8 cellular contexts compared by ENCODE assay signal in the genomic region with DNA sequence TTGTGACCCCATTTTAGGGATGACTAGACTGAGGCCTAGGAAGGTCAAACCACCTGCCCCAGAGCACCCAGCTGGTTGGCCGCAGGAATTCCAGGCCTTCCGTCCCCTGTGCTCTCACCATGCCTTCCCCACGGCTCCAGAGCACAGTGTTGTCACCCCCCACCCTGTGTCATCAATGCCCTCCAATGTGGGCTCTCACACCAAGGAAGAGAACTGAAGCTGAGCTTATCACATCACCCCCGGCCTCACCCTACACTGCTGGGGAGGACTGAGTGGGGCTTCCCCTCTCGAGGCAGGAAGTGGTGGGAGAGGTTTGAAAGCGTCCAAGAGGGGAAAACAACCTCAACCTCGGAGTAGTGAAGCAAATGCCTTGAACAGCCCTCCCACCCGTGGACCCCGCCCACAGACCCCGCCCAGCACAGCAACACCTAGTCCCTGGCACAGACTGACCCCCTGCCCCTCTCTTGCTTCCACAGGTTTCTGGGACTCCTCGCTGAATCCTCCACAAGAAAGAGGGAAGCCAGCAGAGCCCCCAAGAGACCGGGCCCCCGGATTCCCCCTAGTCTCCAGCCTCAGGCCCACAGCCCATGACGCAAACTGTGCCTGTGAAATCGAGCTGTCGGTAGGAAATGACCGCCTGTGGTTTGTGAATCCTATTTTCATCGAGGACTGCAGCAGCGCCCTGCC.
DNase-seq lines count a peak whose midpoint lies in the region; ATAC-seq and TF ChIP-seq lines count a peak whose summit lies in the region.

No MANE protein-coding gene starts in this region.

- no peak for TF ChIP-seq CTCF in esophagus squamous epithelium (IDR thresholded peaks at IDR 0.05)

- peak; percentile 73 for DNase-seq in activated CD4-positive, alpha-beta T cell treated with anti-CD3 and anti-CD28 coated beads, Interleukin-2, amount 50 U/mL, for 1 hour
- DNase-seq in esophagus squamous epithelium (lab: John Stamatoyannopoulos, UW) (no peak), NCI-H2227 treated with DMSO at 0.1 percent for 48 hours (lab: John Stamatoyannopoulos, UW) (no peak), A172 (ENCODE audit: low spot score) (no peak), ACHN (no peak)
- DNase-seq in stimulated activated CD4-positive, alpha-beta T cell treated with anti-CD3 and anti-CD28 coated beads, Interleukin-4, amount 100 ng/mL, for 24 hours: peak; percentile 83

- WGBS in esophagus squamous epithelium, 2 donors: 66 to 75% methylated on average over 6 to 16 of the region's 19 CpGs

- in situ Hi-C loops in ACHN (cut with HindIII; ENCODE audit: low pct_ligation_motif_present, low pct_unique_long_range_greater_than_20kb, low sequenced_read_pairs): no loop called here

- peak; percentile 77 for ATAC-seq in GM19351 (IDR thresholded peaks at IDR 0.05; ENCODE audit: unreplicated experiment)
- ATAC-seq in HG03354 (IDR thresholded peaks at IDR 0.05; ENCODE audit: poor library complexity, severe bottlenecking, unreplicated experiment): peak; percentile 80

- intact Hi-C loops in esophagus squamous epithelium (cut with DNase I): no loop called here

- no peaks in the 10 kb centered on the region for H3K36me3 ChIP-seq in esophagus squamous epithelium

- H3K27ac ChIP-seq in esophagus squamous epithelium: peak overlapping the region; percentile 63 to 91 (median 80)

- peak in 1 of 4 donors; percentile 6 for TF ChIP-seq POLR2A in esophagus squamous epithelium (IDR thresholded peaks at IDR 0.05)

- H3K4me1 ChIP-seq in esophagus squamous epithelium: peaks cover 7 to 48% (median 37%) of the 10 kb centered on the region in 3 donors

- no peaks in the 10 kb centered on the region for H3K9me3 ChIP-seq in esophagus squamous epithelium

- H3K4me3 ChIP-seq in esophagus squamous epithelium: peak overlapping the region in 3 of 4 donors; percentile 19 to 55 (median 39)

- no peaks in the 10 kb centered on the region for H3K27me3 ChIP-seq in esophagus squamous epithelium

Comparison
In these comparisons a context has a peak if more than half of its experiments do, and no peak if none do; other contexts are left out.
1. DNase-seq: peak in activated CD4-positive, alpha-beta T cell treated with anti-CD3 and anti-CD28 coated beads, Interleukin-2, amount 50 U/mL, for 1 hour (single experiment) and stimulated activated CD4-positive, alpha-beta T cell treated with anti-CD3 and anti-CD28 coated beads, Interleukin-4, amount 100 ng/mL, for 24 hours (single experiment); none in esophagus squamous epithelium (single experiment), NCI-H2227 treated with DMSO at 0.1 percent for 48 hours (single experiment), A172 (single experiment) and ACHN (single experiment).